ENCODE assay signal across 1 cellular context in genomic region chr2:183680573-183680972, GRCh38.
TF ChIP-seq lines count a peak whose summit lies in the region.

No MANE protein-coding gene starts in this region.

TF ChIP-seq in HepG2, 621 proteins besides CTCF, POLR2A, EP300 and RAD21:
- TF ChIP-seq PRDM10 (CRISPR knock-in tag; IDR thresholded peaks at IDR 0.05; ENCODE audit: low read depth): no peak
- peak; percentile 61 for TF ChIP-seq MAFF (IDR thresholded peaks at IDR 0.05; ENCODE audit: low read depth, low read length)
- no peak for TF ChIP-seq ELF4 (CRISPR knock-in tag; IDR thresholded peaks at IDR 0.05; ENCODE audit: borderline replicate concordance)
- TF ChIP-seq MAFK (conservative IDR thresholded peaks at IDR 0.05 in 1 of 2, IDR thresholded peaks at IDR 0.05 in 1 of 2; ENCODE audit: low read length in 2 of 2): peak in 1 of 2 experiments; percentile 66; a peak in 2 of 4 replicates
